ENCODE assay signal across 8 cellular contexts in genomic region chr19:20039203-20039723, GRCh38. TPM values are rescaled to one million over a fixed set of nuclear protein-coding genes. Genes with fewer than 3 reads are reported as not detected.
A peak's percentile ranks its signal among the peaks of the same experiment; 100 is the strongest.
DNase-seq lines count a peak whose midpoint lies in the region; ATAC-seq and TF ChIP-seq lines count a peak whose summit lies in the region.

TSS of gene ZNF682 (minus strand) at chr19:20039505. CDS start at chr19:20039345, 160 bp downstream.

- intact Hi-C loops in adrenal gland (cut with DNase I) (no loop called here), heart right ventricle (cut with DNase I) (loop anchor here in 1 of 10 donors (1.0 kb wide), 1 partner anchor 13 kb away; no protein-coding TSS in a partner anchor)

- H3K79me1 ChIP-seq in trophoblast cell (ENCODE audit: low read length) = peaks cover 5% of the 10 kb centered on the region

- peak within 1 kb of the TSS; percentile 32 for H3K18ac ChIP-seq in trophoblast cell (ENCODE audit: low read length)

- H3K27ac ChIP-seq in Karpas-422 (ENCODE audit: low read length) (no peak within 1 kb of the TSS), adrenal gland (peak within 1 kb of the TSS in 4 of 5 donors; percentile 19 to 76 (median 42)), heart right ventricle (peak within 1 kb of the TSS in 9 of 10 donors; percentile 56 to 84 (median 78)), trophoblast cell (ENCODE audit: low read depth, low read length) (peak within 1 kb of the TSS; percentile 77), tibial nerve (peak within 1 kb of the TSS; percentile 55 to 86 (median 72))

- H3K4me2 ChIP-seq in Karpas-422 (ENCODE audit: low read depth, low read length, poor library complexity, severe bottlenecking) = peak within 1 kb of the TSS; percentile 95
- peak within 1 kb of the TSS; percentile 70 for H3K4me2 ChIP-seq in trophoblast cell (ENCODE audit: low read length)

- H3K9ac ChIP-seq in Karpas-422 (ENCODE audit: low read length) (peak within 1 kb of the TSS; percentile 77), trophoblast cell (ENCODE audit: low read length) (peak within 1 kb of the TSS; percentile 92)

- H4K91ac ChIP-seq in trophoblast cell (ENCODE audit: low read depth, low read length) = no peak within 1 kb of the TSS

- peaks cover 5% of the 10 kb centered on the region; the same call in 1 of the 2 replicates for H3K36me3 ChIP-seq in Karpas-422 (ENCODE audit: insufficient read depth, low read length)
- no peaks in the 10 kb centered on the region for H3K36me3 ChIP-seq in adrenal gland (replicated peaks in 1 of 2)
- H3K36me3 ChIP-seq in heart right ventricle = peaks cover 0 to 2% (median 0%) of the 10 kb centered on the region in 9 donors
- H3K36me3 ChIP-seq in trophoblast cell (ENCODE audit: control insufficient read depth in 1 of 2, insufficient read depth in 2 of 2, low read length in 2 of 2) = peaks cover 0 to 5% of the 10 kb centered on the region in 2 experiments
- H3K36me3 ChIP-seq in tibial nerve = peaks cover 0 to 15% (median 0%) of the 10 kb centered on the region in 3 donors

- peak within 1 kb of the TSS; percentile 24 for H3K14ac ChIP-seq in trophoblast cell (ENCODE audit: low read length)

- TF ChIP-seq EP300 in tibial nerve (IDR thresholded peaks at IDR 0.05) = peak in 1 of 2 donors; percentile 88

- no peak within 1 kb of the TSS for H2BK120ac ChIP-seq in trophoblast cell (ENCODE audit: insufficient read depth, low read length, poor library complexity)

- DNase-seq in DMS153 treated with DMSO at 0.1 percent for 48 hours (lab: John Stamatoyannopoulos, UW; ENCODE audit: unreplicated experiment) = peak; percentile 89
- DNase-seq in Karpas-422 = peak; percentile 98
- DNase-seq in SW 1271 (lab: John Stamatoyannopoulos, UW) = peak; percentile 41 to 74
- DNase-seq in adrenal gland = peak; percentile 94 to 99 (median 96)
- DNase-seq in heart right ventricle = peak; percentile 93 to 96
- DNase-seq in trophoblast cell = peak; percentile 97 to 99
- DNase-seq in tibial nerve (ENCODE audit: low spot score in 2 of 2) = peak; percentile 96 to 99

- 0% methylated on average over 6 to 25 of the region's 25 CpGs for WGBS in adrenal gland, 4 donors
- 0 to 1% methylated on average over 25 of the region's 25 CpGs for WGBS in heart right ventricle, 2 donors
- no CpG with 5 or more reads among the region's 25 CpGs for WGBS in trophoblast cell (ENCODE audit: extremely low coverage, insufficient coverage, insufficient read length)
- WGBS in tibial nerve, 2 donors = 0% methylated on average over 9 to 25 of the region's 25 CpGs

- H3K4ac ChIP-seq in trophoblast cell (ENCODE audit: low read depth, low read length) = no peak within 1 kb of the TSS

- H3K9me3 ChIP-seq in Karpas-422 (ENCODE audit: low read length) = no peaks in the 10 kb centered on the region
- no peaks in the 10 kb centered on the region for H3K9me3 ChIP-seq in adrenal gland (replicated peaks in 1 of 3)
- peaks cover 0 to 5% (median 0%) of the 10 kb centered on the region in 11 donors for H3K9me3 ChIP-seq in heart right ventricle
- no peaks in the 10 kb centered on the region for H3K9me3 ChIP-seq in trophoblast cell (ENCODE audit: insufficient read depth, low read depth, low read length)
- H3K9me3 ChIP-seq in tibial nerve = no peaks in the 10 kb centered on the region

- TF ChIP-seq POLR2A in adrenal gland (IDR thresholded peaks at IDR 0.05) = peak in 1 of 2 donors; percentile 33
- peak in 1 of 2 donors; percentile 40 for TF ChIP-seq POLR2A in tibial nerve (IDR thresholded peaks at IDR 0.05)

- no peak within 1 kb of the TSS for H3K23ac ChIP-seq in trophoblast cell (ENCODE audit: low read length)

- no peak within 1 kb of the TSS for H2BK12ac ChIP-seq in trophoblast cell (ENCODE audit: low read length)

- peak within 1 kb of the TSS; percentile 92 for H3K4me3 ChIP-seq in Karpas-422 (ENCODE audit: low read length)
- H3K4me3 ChIP-seq in adrenal gland = peak within 1 kb of the TSS; percentile 63 to 99 (median 77)
- H3K4me3 ChIP-seq in heart right ventricle = peak within 1 kb of the TSS; percentile 56 to 96 (median 85)
- peak within 1 kb of the TSS; percentile 97 for H3K4me3 ChIP-seq in trophoblast cell (ENCODE audit: low read depth, low read length)
- H3K4me3 ChIP-seq in tibial nerve = peak within 1 kb of the TSS; percentile 51 to 82 (median 66)

- H4K12ac ChIP-seq in trophoblast cell (ENCODE audit: low read depth, low read length) = peak within 1 kb of the TSS; percentile 57

- no peak for TF ChIP-seq CTCF in adrenal gland (IDR thresholded peaks at IDR 0.05)
- no peak for TF ChIP-seq CTCF in heart right ventricle (IDR thresholded peaks at IDR 0.05)
- TF ChIP-seq CTCF in tibial nerve (IDR thresholded peaks at IDR 0.05) = no peak

- no peaks in the 10 kb centered on the region for H3K9me2 ChIP-seq in Karpas-422 (replicated peaks; ENCODE audit: insufficient read depth, low read length)

- H4K8ac ChIP-seq in trophoblast cell (ENCODE audit: low read depth, low read length) = peak within 1 kb of the TSS; percentile 78

- H3K79me2 ChIP-seq in Karpas-422 (ENCODE audit: low read length) (peaks cover 39% of the 10 kb centered on the region), trophoblast cell (ENCODE audit: control insufficient read depth, insufficient read depth, low read length, poor library complexity) (peaks cover 7% of the 10 kb centered on the region)

- H2BK5ac ChIP-seq in trophoblast cell (ENCODE audit: low read depth, low read length, poor library complexity) = peak within 1 kb of the TSS; percentile 22

- H2AK5ac ChIP-seq in trophoblast cell (ENCODE audit: low read length) = no peak within 1 kb of the TSS

- H3K4me1 ChIP-seq in Karpas-422 (ENCODE audit: low read length) (peaks cover 13% of the 10 kb centered on the region), adrenal gland (replicated peaks in 1 of 2) (peaks cover 0 to 8% of the 10 kb centered on the region in 2 donors), heart right ventricle (peaks cover 0 to 32% (median 8%) of the 10 kb centered on the region in 9 donors), trophoblast cell (ENCODE audit: control insufficient read depth in 1 of 2, insufficient read depth in 2 of 2, low read length in 2 of 2) (peaks cover 2 to 3% of the 10 kb centered on the region in 2 experiments), tibial nerve (peaks cover 0 to 16% (median 0%) of the 10 kb centered on the region in 4 donors)

- H2AFZ ChIP-seq in Karpas-422 (ENCODE audit: low read length) = peak within 1 kb of the TSS; percentile 94
- peak within 1 kb of the TSS; percentile 47 for H2AFZ ChIP-seq in trophoblast cell (ENCODE audit: insufficient read depth, low read length, poor library complexity)

- peak; percentile 94 for ATAC-seq in GM21723 (IDR thresholded peaks at IDR 0.05; ENCODE audit: unreplicated experiment)
- ATAC-seq in heart right ventricle = peak; percentile 99 to 100 (median 100)

- H3K27me3 ChIP-seq in Karpas-422 (ENCODE audit: low read length) (no peaks in the 10 kb centered on the region), adrenal gland (no peaks in the 10 kb centered on the region), heart right ventricle (no peaks in the 10 kb centered on the region), trophoblast cell (ENCODE audit: insufficient read depth, low read length) (no peaks in the 10 kb centered on the region), tibial nerve (peaks cover 0 to 14% of the 10 kb centered on the region in 2 donors)

- no peaks in the 10 kb centered on the region for H4K20me1 ChIP-seq in Karpas-422 (ENCODE audit: insufficient read depth, low read depth, low read length)

RNA-seq across cellular contexts. Expression of gene ZNF682, which starts in this region (rescaled TPM):
- 5.7 and 20.6 TPM in 2 replicates for total RNA-seq in Karpas-422 (2014; rRNA removed; shearing (Covaris generic); ENCODE audit: low replicate concordance)
- 1 to 10 TPM in 6 of 8 donors, under 1 TPM in 2; 0.14 to 4.8 (median 3.2) TPM for total RNA-seq in adrenal gland
- 10 to 100 TPM in 2 of 3 donors, 1 to 10 TPM in 1; 4.6 to 36.0 (median 11.8) TPM for polyA plus RNA-seq in adrenal gland
- 1 to 10 TPM; 1.9 to 8.8 (median 4.8) TPM for total RNA-seq in heart right ventricle
- 10 to 100 TPM in 1 of 2 donors, 1 to 10 TPM in 1; 2.7 to 31.8 TPM for polyA plus RNA-seq in heart right ventricle
- 6.6 and 6.7 TPM in 2 replicates for polyA plus RNA-seq in trophoblast cell (2013)
- total RNA-seq in tibial nerve = 10 to 100 TPM in 2 of 4 donors, 1 to 10 TPM in 2; 1.5 to 14.1 (median 11.3) TPM
